ENCODE assay signal across 10 cellular contexts in the genomic region with DNA sequence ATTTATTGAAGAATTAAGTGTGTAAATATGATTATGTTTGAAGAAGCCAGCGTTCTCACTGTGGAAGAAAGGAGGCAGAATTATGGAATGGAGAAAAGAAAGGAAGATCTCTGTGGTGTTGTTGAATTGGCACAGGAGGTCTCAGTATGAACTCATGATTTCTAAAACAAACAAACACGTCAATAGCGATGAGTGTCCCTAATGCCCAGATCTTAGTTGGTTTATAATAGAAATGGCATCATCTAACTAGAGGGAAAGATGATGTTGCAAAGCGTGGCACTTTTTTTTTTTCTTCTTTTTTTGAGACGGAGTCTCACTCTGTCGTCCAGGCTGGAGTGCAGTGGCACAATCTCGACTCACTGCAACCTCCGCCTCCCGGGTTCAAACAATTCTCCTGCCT. TPM values are rescaled to one million over a fixed set of nuclear protein-coding genes. Genes with fewer than 3 reads are reported as not detected.
"Had no signal": no experiment of that assay in that cellular context is flagged by ENCODE, and none has a peak within 500 bp of the region (broad histone marks: within the 10 kb centered on the region; RNA-seq: fewer than 3 reads in every experiment).

No MANE protein-coding gene starts in this region.

- H3K4me1 ChIP-seq: HAP-1 had no signal

- H3K27ac Mint-ChIP-seq: HFFc6, IgD-negative memory B cell had no signal

- H3K9me3 Mint-ChIP-seq: HFFc6 had no signal

- DNase-seq: GM23248, GOT3, H7, HFFc6 had no signal

- H3K4me3 ChIP-seq: GM23248, HAP-1 had no signal

- H3K27me3 Mint-ChIP-seq: IgD-negative memory B cell had no signal

- H3K36me3 ChIP-seq: HAP-1 had no signal

- H3K36me3 Mint-ChIP-seq: IgD-negative memory B cell had no signal

- H3K4me1 Mint-ChIP-seq: IgD-negative memory B cell had no signal

- H3K27ac ChIP-seq: GM23248, HL-60 had no signal

- ATAC-seq: HCT116 had no signal

- H2AFZ ChIP-seq: GM23248 had no signal

- H3K4me3 Mint-ChIP-seq: HFFc6, IgD-negative memory B cell had no signal

RNA-seq across cellular contexts. Expression of a gene that starts 39.2 kb away (rescaled TPM):
- total RNA-seq: GM23248, H7, HepG2, HFFc6, HT1080 had no signal
- polyA plus RNA-seq: GM23248, HepG2, IgD-negative memory B cell had no signal
